12 cellular contexts compared by ENCODE assay signal in genomic region chr12:6839482-6840201, GRCh38. TPM values are rescaled to one million over a fixed set of nuclear protein-coding genes. Genes with fewer than 3 reads are reported as not detected.
DNase-seq lines count a peak whose midpoint lies in the region; ATAC-seq, FAIRE-seq and TF ChIP-seq lines count a peak whose summit lies in the region.
"Had no signal": no experiment of that assay in that cellular context is flagged by ENCODE, and none has a peak within 500 bp of the region (broad histone marks: within the 10 kb centered on the region; RNA-seq: fewer than 3 reads in every experiment).

No MANE protein-coding gene starts in this region.

- no peak overlapping the region for H3K14ac ChIP-seq in IMR-90 (replicated peaks; ENCODE audit: low read depth, low read length)

- no peak overlapping the region for H3K4ac ChIP-seq in IMR-90 (ENCODE audit: low read depth, low read length)

- H3K9me3 ChIP-seq in IMR-90 (ENCODE audit: control insufficient read depth, insufficient read depth, low read length) = no peaks in the 10 kb centered on the region

- no peak overlapping the region for H2BK15ac ChIP-seq in IMR-90 (ENCODE audit: low read depth, low read length)

- no peak overlapping the region for H2BK20ac ChIP-seq in IMR-90 (ENCODE audit: low read depth, low read length)

- POLR2A ChIA-PET in IMR-90 (lab: Charles Lee; ENCODE audit: unreplicated experiment) = no interaction called here
- POLR2A ChIA-PET in activated CD4-positive, alpha-beta memory T cell treated with anti-CD3 and anti-CD28 coated beads, Interleukin-2, amount 10 ng/mL, durations not matched to agents 7 days and 5 days (lab: Charles Lee) = interaction anchor here (0.7 to 2.5 kb wide), 6 partner anchors 9 to 107 kb away, joined by 3 to 19 read pairs (median 4); partner anchors contain the start of genes CDCA3, P3H3 and USP5

- CTCF ChIA-PET in IMR-90 (lab: Yijun Ruan, JAX) = no interaction called here
- CTCF ChIA-PET in activated CD4-positive, alpha-beta memory T cell treated with anti-CD3 and anti-CD28 coated beads, Interleukin-2, amount 10 ng/mL, durations not matched to agents 7 days and 5 days (lab: Charles Lee) = interaction anchor here (0.6 to 1.1 kb wide), 3 partner anchors 13 to 178 kb away, joined by 3 to 4 read pairs (median 3); partner anchors contain the start of genes LPCAT3 and USP5

- intact Hi-C loops in IMR-90 (cut with micrococcal nuclease) = no loop called here

- peak overlapping the region in 2 of 5 experiments; percentile 6 to 26 for H3K4me3 Mint-ChIP-seq in brain
- no peak overlapping the region for H3K4me3 Mint-ChIP-seq in activated CD4-positive, alpha-beta memory T cell treated with anti-CD3 and anti-CD28 coated beads, Interleukin-2, amount 10 ng/mL, durations not matched to agents 7 days and 5 days
- H3K4me3 Mint-ChIP-seq: activated T-cell treated with anti-CD3 and anti-CD28 coated beads, Interleukin-2, amount 50 U/mL, for 4 hours; stimulated activated naive CD8-positive, alpha-beta T cell treated with anti-CD3 and anti-CD28 coated beads, Interleukin-15, amount 100 ng/mL, for 72 hours had no signal

- peak; percentile 90 for FAIRE-seq in GM12892 (lab: Jason Lieb, UNC)
- FAIRE-seq: G401.6 had no signal

- H2AFZ ChIP-seq in IMR-90 (replicated peaks; ENCODE audit: low read length, poor library complexity) = no peak overlapping the region

- no peak overlapping the region for H2BK120ac ChIP-seq in IMR-90 (ENCODE audit: low read depth, low read length)

- WGBS in IMR-90 (ENCODE audit: extremely low coverage in 2 of 2, insufficient read length in 1 of 2), 2 experiments = 80% methylated on average over 4 of the region's 10 CpGs; no CpG with 5 or more reads in 1 of the 2 experiments

- H3K36me3 Mint-ChIP-seq in brain = peaks cover 39% of the 10 kb centered on the region
- no peaks in the 10 kb centered on the region for H3K36me3 Mint-ChIP-seq in activated CD4-positive, alpha-beta memory T cell treated with anti-CD3 and anti-CD28 coated beads, Interleukin-2, amount 10 ng/mL, durations not matched to agents 7 days and 5 days (ENCODE audit: low read depth)

- no peak overlapping the region for H4K8ac ChIP-seq in IMR-90 (ENCODE audit: low read depth in 2 of 2, low read length in 2 of 2)

- peaks cover 0 to 3% of the 10 kb centered on the region in 2 experiments; a peak in 2 of 4 replicates for H3K79me1 ChIP-seq in IMR-90 (ENCODE audit: low read depth in 1 of 2, low read length in 2 of 2)

- H3K9ac ChIP-seq in IMR-90 (ENCODE audit: low read depth, low read length) = no peak overlapping the region

- peaks cover 3% of the 10 kb centered on the region for H3K27me3 Mint-ChIP-seq in brain
- H3K27me3 Mint-ChIP-seq in activated CD4-positive, alpha-beta memory T cell treated with anti-CD3 and anti-CD28 coated beads, Interleukin-2, amount 10 ng/mL, durations not matched to agents 7 days and 5 days = no peaks in the 10 kb centered on the region
- H3K27me3 Mint-ChIP-seq: stimulated activated naive CD8-positive, alpha-beta T cell treated with anti-CD3 and anti-CD28 coated beads, Interleukin-15, amount 100 ng/mL, for 72 hours had no signal

- TSS peak; percentile 69 for BruUV-seq in IMR-90 (replicated peaks; lab: Mats Ljungman, UMichigan)

- TF ChIP-seq RAD21 in IMR-90 (IDR thresholded peaks at IDR 0.05; ENCODE audit: low read length) = no peak

- DNase-seq in GM12892 (ENCODE audit: insufficient read length) = peak; percentile 74
- DNase-seq in IMR-90 = no peak
- no peak for DNase-seq in effector CD4-positive, alpha-beta T cell
- no peak for DNase-seq in NCI-H2029 treated with DMSO at 0.1 percent for 48 hours (lab: John Stamatoyannopoulos, UW)
- no peak for DNase-seq in activated CD4-positive, alpha-beta memory T cell treated with anti-CD3 and anti-CD28 coated beads, Interleukin-2, amount 10 ng/mL, durations not matched to agents 7 days and 5 days
- no peak for DNase-seq in HT-29 (ENCODE audit: low spot score)
- DNase-seq: activated T-cell treated with anti-CD3 and anti-CD28 coated beads, Interleukin-2, amount 50 U/mL, for 4 hours; nucleus accumbens; stimulated activated naive CD8-positive, alpha-beta T cell treated with anti-CD3 and anti-CD28 coated beads, Interleukin-15, amount 100 ng/mL, for 72 hours had no signal

- H2AK9ac ChIP-seq in IMR-90 (replicated peaks; ENCODE audit: low read depth, low read length, poor library complexity) = peak overlapping the region; percentile 12

- H3K27ac ChIP-seq in IMR-90 (ENCODE audit: insufficient read depth, low read length) = no peak overlapping the region

- no peak overlapping the region for H4K91ac ChIP-seq in IMR-90 (ENCODE audit: insufficient read depth, low read depth, low read length)

- in situ Hi-C loops in IMR-90 (cut with MboI; ENCODE audit: low sequenced_read_pairs) = no loop called here

- H3K18ac ChIP-seq in IMR-90 (ENCODE audit: low read depth, low read length) = no peak overlapping the region

- no peak overlapping the region for H3K56ac ChIP-seq in IMR-90 (ENCODE audit: extremely low read depth, insufficient read depth, low read length)

- H3K27me3 ChIP-seq in IMR-90 (ENCODE audit: control insufficient read depth, insufficient read depth, low read length) = no peaks in the 10 kb centered on the region

- H3K36me3 ChIP-seq in IMR-90 (ENCODE audit: control insufficient read depth, insufficient read depth, low read length) = peaks cover 67% of the 10 kb centered on the region

- dilution Hi-C loops in IMR-90 (cut with HindIII; ENCODE audit: low sequenced_read_pairs, unreplicated experiment) = no loop called here

- H3K9me1 ChIP-seq in IMR-90 (ENCODE audit: insufficient read depth, low read length) = no peaks in the 10 kb centered on the region

- no peaks in the 10 kb centered on the region for H3K9me3 Mint-ChIP-seq in brain
- H3K9me3 Mint-ChIP-seq in activated CD4-positive, alpha-beta memory T cell treated with anti-CD3 and anti-CD28 coated beads, Interleukin-2, amount 10 ng/mL, durations not matched to agents 7 days and 5 days = no peaks in the 10 kb centered on the region
- H3K9me3 Mint-ChIP-seq: activated T-cell treated with anti-CD3 and anti-CD28 coated beads, Interleukin-2, amount 50 U/mL, for 4 hours; stimulated activated naive CD8-positive, alpha-beta T cell treated with anti-CD3 and anti-CD28 coated beads, Interleukin-15, amount 100 ng/mL, for 72 hours had no signal

- no peak overlapping the region for H3K23ac ChIP-seq in IMR-90 (ENCODE audit: low read depth, low read length)

- H2AK5ac ChIP-seq in IMR-90 (ENCODE audit: low read depth, low read length) = no peak overlapping the region

- TF ChIP-seq POLR2A in GM12892 (IDR thresholded peaks at IDR 0.05; ENCODE audit: low read depth, low read length) = no peak
- no peak for TF ChIP-seq POLR2A in IMR-90 (IDR thresholded peaks at IDR 0.05; ENCODE audit: low read depth, low read length)

- peaks cover 3% of the 10 kb centered on the region for H4K20me1 ChIP-seq in IMR-90 (ENCODE audit: insufficient read depth, low read length)

- peak; percentile 83 for ATAC-seq in GM21381 (IDR thresholded peaks at IDR 0.05; ENCODE audit: unreplicated experiment)
- no peak for ATAC-seq in IMR-90 (ENCODE audit: low read depth)
- ATAC-seq: activated T-cell treated with anti-CD3 and anti-CD28 coated beads, Interleukin-2, amount 50 U/mL, for 4 hours; stimulated activated naive CD8-positive, alpha-beta T cell treated with anti-CD3 and anti-CD28 coated beads, Interleukin-15, amount 100 ng/mL, for 72 hours had no signal

- H3K4me2 ChIP-seq in IMR-90 (ENCODE audit: low read depth, low read length) = no peak overlapping the region

- no peak for TF ChIP-seq CTCF in IMR-90 (conservative IDR thresholded peaks at IDR 0.05; ENCODE audit: low read depth, low read length)
- TF ChIP-seq CTCF in brain (conservative IDR thresholded peaks at IDR 0.05) = no peak

- H4K5ac ChIP-seq in IMR-90 (ENCODE audit: low read depth, low read length) = no peak overlapping the region

- H2BK5ac ChIP-seq in IMR-90 (ENCODE audit: low read depth, low read length, poor library complexity, severe bottlenecking) = no peak overlapping the region

- no peak overlapping the region for H3K4me3 ChIP-seq in IMR-90 (ENCODE audit: insufficient read depth, low read depth, low read length)

- H3K4me1 ChIP-seq in IMR-90 (ENCODE audit: control insufficient read depth, insufficient read depth, low read length) = no peaks in the 10 kb centered on the region

- peaks cover 32% of the 10 kb centered on the region for H3K4me1 Mint-ChIP-seq in brain
- H3K4me1 Mint-ChIP-seq in activated CD4-positive, alpha-beta memory T cell treated with anti-CD3 and anti-CD28 coated beads, Interleukin-2, amount 10 ng/mL, durations not matched to agents 7 days and 5 days = peaks cover 7% of the 10 kb centered on the region

- peak overlapping the region; percentile 62 to 97 (median 90) for H3K27ac Mint-ChIP-seq in brain
- no peak overlapping the region for H3K27ac Mint-ChIP-seq in activated CD4-positive, alpha-beta memory T cell treated with anti-CD3 and anti-CD28 coated beads, Interleukin-2, amount 10 ng/mL, durations not matched to agents 7 days and 5 days

RNA-seq across cellular contexts. Expression of gene GNB3, which starts 1.1 kb away (rescaled TPM):
- 0.85 TPM for polyA plus RNA-seq in GM12892 (2012; ENCODE audit: missing spikeins)
- total RNA-seq in IMR-90 (2012; rRNA removed) = 0.56 and 0.72 TPM in 2 replicates
- polyA plus RNA-seq in IMR-90 (2012; rRNA removed) (20.5 and 20.7 TPM in 2 replicates), brain (ENCODE audit: insufficient read depth, low read depth, low replicate concordance) (4.8 TPM)
- 6.0 and 6.9 TPM in 2 replicates for polyA plus RNA-seq in IMR-90 (2012; cell fraction: cytosol; rRNA removed)
- 166 and 303 TPM in 2 replicates for polyA plus RNA-seq in IMR-90 (2012; cell fraction: nucleus; rRNA removed; ENCODE audit: low replicate concordance)
- not detected for total RNA-seq in activated CD4-positive, alpha-beta memory T cell treated with anti-CD3 and anti-CD28 coated beads, Interleukin-2, amount 10 ng/mL, durations not matched to agents 7 days and 5 days
- 0.97 TPM in 1 of 2 replicates, not detected in the other for total RNA-seq in HT-29 (2014; rRNA removed; shearing (Covaris generic))

RNA-seq across cellular contexts. Expression of gene P3H3, which starts 11.4 kb away (rescaled TPM):
- not detected for polyA plus RNA-seq in GM12892 (2012; ENCODE audit: missing spikeins)
- 25.8 and 27.8 TPM in 2 replicates for total RNA-seq in IMR-90 (2012; rRNA removed)
- polyA plus RNA-seq in IMR-90 (2012; rRNA removed) (83.9 and 90.5 TPM in 2 replicates), brain (ENCODE audit: insufficient read depth, low read depth, low replicate concordance) (14.5 TPM)
- 129 and 303 TPM in 2 replicates for polyA plus RNA-seq in IMR-90 (2012; cell fraction: cytosol; rRNA removed)
- 113 and 257 TPM in 2 replicates for polyA plus RNA-seq in IMR-90 (2012; cell fraction: nucleus; rRNA removed; ENCODE audit: low replicate concordance)
- total RNA-seq in activated CD4-positive, alpha-beta memory T cell treated with anti-CD3 and anti-CD28 coated beads, Interleukin-2, amount 10 ng/mL, durations not matched to agents 7 days and 5 days = under 1 TPM; 0.18 to 0.68 TPM
- total RNA-seq in HT-29 (2014; rRNA removed; shearing (Covaris generic)) = 2.2 and 2.7 TPM in 2 replicates

RNA-seq across cellular contexts. Expression of gene CDCA3, which starts 11.4 kb away (rescaled TPM):
- polyA plus RNA-seq in GM12892 (2012; ENCODE audit: missing spikeins) = 33.6 TPM
- total RNA-seq in IMR-90 (2012; rRNA removed) = 23.5 and 30.3 TPM in 2 replicates
- polyA plus RNA-seq in IMR-90 (2012; rRNA removed) (61.0 and 67.5 TPM in 2 replicates), brain (ENCODE audit: insufficient read depth, low read depth, low replicate concordance) (38.2 TPM)
- 15.5 and 31.8 TPM in 2 replicates for polyA plus RNA-seq in IMR-90 (2012; cell fraction: cytosol; rRNA removed)
- 41.3 and 52.2 TPM in 2 replicates for polyA plus RNA-seq in IMR-90 (2012; cell fraction: nucleus; rRNA removed; ENCODE audit: low replicate concordance)
- total RNA-seq in activated CD4-positive, alpha-beta memory T cell treated with anti-CD3 and anti-CD28 coated beads, Interleukin-2, amount 10 ng/mL, durations not matched to agents 7 days and 5 days = 100 to 1,000 TPM in 1 of 2 experiments, 10 to 100 TPM in 1; 96.5 to 101 TPM
- 95.5 and 126 TPM in 2 replicates for total RNA-seq in HT-29 (2014; rRNA removed; shearing (Covaris generic))

RNA-seq across cellular contexts. Expression of gene USP5, which starts 12.3 kb away (rescaled TPM):
- 43.9 TPM for polyA plus RNA-seq in GM12892 (2012; ENCODE audit: missing spikeins)
- 119 and 125 TPM in 2 replicates for total RNA-seq in IMR-90 (2012; rRNA removed)
- polyA plus RNA-seq in IMR-90 (2012; rRNA removed) = 67.7 and 69.7 TPM in 2 replicates
- polyA plus RNA-seq in IMR-90 (2012; cell fraction: cytosol; rRNA removed) = 55.4 and 73.2 TPM in 2 replicates
- polyA plus RNA-seq in IMR-90 (2012; cell fraction: nucleus; rRNA removed; ENCODE audit: low replicate concordance) = 85.6 and 170 TPM in 2 replicates
- 106 TPM for polyA plus RNA-seq in brain (ENCODE audit: insufficient read depth, low read depth, low replicate concordance)
- total RNA-seq in activated CD4-positive, alpha-beta memory T cell treated with anti-CD3 and anti-CD28 coated beads, Interleukin-2, amount 10 ng/mL, durations not matched to agents 7 days and 5 days = 100 to 1,000 TPM in 1 of 2 experiments, 10 to 100 TPM in 1; 91.4 to 109 TPM
- 122 and 136 TPM in 2 replicates for total RNA-seq in HT-29 (2014; rRNA removed; shearing (Covaris generic))

RNA-seq across cellular contexts. Expression of gene GPR162, which starts 18.0 kb away (rescaled TPM):
- polyA plus RNA-seq in GM12892 (2012; ENCODE audit: missing spikeins) = not detected
- total RNA-seq in IMR-90 (2012; rRNA removed) = 1.7 and 2.9 TPM in 2 replicates
- polyA plus RNA-seq in IMR-90 (2012; rRNA removed) = 6.0 and 7.8 TPM in 2 replicates
- polyA plus RNA-seq in IMR-90 (2012; cell fraction: cytosol; rRNA removed) = 3.7 and 7.0 TPM in 2 replicates
- 19.9 and 32.8 TPM in 2 replicates for polyA plus RNA-seq in IMR-90 (2012; cell fraction: nucleus; rRNA removed; ENCODE audit: low replicate concordance)
- 59.9 TPM for polyA plus RNA-seq in brain (ENCODE audit: insufficient read depth, low read depth, low replicate concordance)
- total RNA-seq in activated CD4-positive, alpha-beta memory T cell treated with anti-CD3 and anti-CD28 coated beads, Interleukin-2, amount 10 ng/mL, durations not matched to agents 7 days and 5 days = not detected
- not detected in 2 replicates for total RNA-seq in HT-29 (2014; rRNA removed; shearing (Covaris generic))
